ENCODE assay signal across 8 cellular contexts in the genomic region with DNA sequence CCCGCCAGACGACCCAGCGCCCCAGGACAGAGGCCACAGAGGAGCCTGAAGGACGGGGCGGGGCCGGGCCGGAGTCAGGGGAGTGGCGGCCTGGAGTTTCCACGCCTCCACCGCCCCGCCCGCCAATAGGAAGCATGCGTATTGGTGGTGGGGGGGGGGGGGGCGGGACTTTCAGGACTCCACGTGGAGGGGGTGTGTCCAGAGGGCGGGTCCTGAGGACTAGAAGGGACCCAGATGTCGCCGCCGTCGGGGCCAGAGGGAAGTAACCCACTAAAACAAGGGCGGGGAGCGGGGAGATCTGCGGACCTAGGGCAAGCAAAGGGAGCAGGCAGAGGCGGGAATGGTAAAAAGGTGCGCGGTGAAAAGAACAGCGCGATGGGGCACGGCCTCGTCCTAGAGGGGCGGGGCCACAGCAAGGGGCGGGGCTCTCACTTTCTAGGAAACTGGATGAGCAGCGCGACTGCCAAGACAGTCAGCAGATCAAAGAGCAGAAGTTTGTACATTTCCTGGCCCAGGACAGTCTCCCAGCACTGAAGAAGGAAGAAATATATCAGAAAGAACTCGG. TPM values are rescaled to one million over a fixed set of nuclear protein-coding genes. Genes with fewer than 3 reads are reported as not detected.
DNase-seq lines count a peak whose midpoint lies in the region; ATAC-seq and TF ChIP-seq lines count a peak whose summit lies in the region.

No MANE protein-coding gene starts in this region.

- peaks cover 27% of the 10 kb centered on the region for H3K4me1 ChIP-seq in psoas muscle

- peaks cover 0 to 16% (median 0%) of the 10 kb centered on the region in 3 donors for H3K27me3 ChIP-seq in psoas muscle (ENCODE audit: insufficient read depth in 3 of 3, low read length in 2 of 3)

- peak overlapping the region; percentile 46 for H3K4me3 ChIP-seq in AG09309 (ENCODE audit: control insufficient read depth, low read depth, low read length)
- peak overlapping the region; percentile 55 for H3K4me3 ChIP-seq in psoas muscle

- H3K36me3 ChIP-seq in psoas muscle (ENCODE audit: insufficient read depth in 1 of 2, low read depth in 1 of 2) = peaks cover 0 to 10% of the 10 kb centered on the region in 2 donors

- TF ChIP-seq CTCF in AG09309 (IDR thresholded peaks at IDR 0.05; ENCODE audit: control insufficient read depth, insufficient read depth, low read depth, low read length, missing control alignments) (no peak), psoas muscle (IDR thresholded peaks at IDR 0.05) (no peak)

- no peak for DNase-seq in AG09309 (ENCODE audit: low read depth)
- peak; percentile 56 for DNase-seq in SKM-1 (lab: John Stamatoyannopoulos, UW; ENCODE audit: unreplicated experiment)
- peak; percentile 86 for DNase-seq in activated naive CD4-positive, alpha-beta T cell treated with anti-CD3 and anti-CD28 coated beads, Interleukin-2, amount 50 U/mL, for 16 hours
- peak; percentile 90 for DNase-seq in cardiac septum (ENCODE audit: low spot score)
- peak; percentile 86 to 90 for DNase-seq in psoas muscle
- peak; percentile 83 for DNase-seq in ureter (ENCODE audit: low spot score)

- peak; percentile 17 for ATAC-seq in HG03159 (IDR thresholded peaks at IDR 0.05; ENCODE audit: unreplicated experiment)
- ATAC-seq in psoas muscle = peak; percentile 17 to 43 (median 40)
- no peak for ATAC-seq in HG03025 (IDR thresholded peaks at IDR 0.05; ENCODE audit: low FRiP score, unreplicated experiment)

- no peak overlapping the region for H3K27ac ChIP-seq in psoas muscle

- intact Hi-C loops in cardiac septum (cut with DNase I) (loop anchor here (5.0 kb wide), 1 partner anchor 40 kb away; a partner anchor contains a TSS), psoas muscle (cut with DNase I) (loop anchor here in 1 of 2 donors (10.0 kb wide), 1 partner anchor 232 kb away; no protein-coding TSS in a partner anchor)

- 4 to 5% (median 5%) methylated on average over 29 to 35 of the region's 35 CpGs for WGBS in psoas muscle, 3 donors

- H3K9me3 ChIP-seq in psoas muscle = no peaks in the 10 kb centered on the region

RNA-seq across cellular contexts. Expression of a gene that starts 2.8 kb away (rescaled TPM):
- total RNA-seq in cardiac septum (8.3 TPM), psoas muscle (10 to 100 TPM in 1 of 4 donors, 1 to 10 TPM in 3; 5.8 to 10.2 (median 7.0) TPM), ureter (5.8 TPM)
- 10 to 100 TPM; 11.4 to 19.6 (median 12.1) TPM for polyA plus RNA-seq in psoas muscle

RNA-seq across cellular contexts. Expression of a gene that starts 10.6 kb away (rescaled TPM):
- total RNA-seq in cardiac septum (4.3 TPM), psoas muscle (1 to 10 TPM in 1 of 4 donors, under 1 TPM in 2, not detected in 1; 0.55 to 2.5 (median 0.74) TPM), ureter (155 TPM)
- polyA plus RNA-seq in psoas muscle = under 1 TPM; 0.64 to 0.70 (median 0.70) TPM

RNA-seq across cellular contexts. Expression of a gene that starts 24.8 kb away (rescaled TPM):
- total RNA-seq in cardiac septum = 22.3 TPM
- total RNA-seq in psoas muscle = 10 to 100 TPM; 19.4 to 28.4 (median 20.4) TPM
- 10 to 100 TPM; 14.1 to 16.1 (median 16.1) TPM for polyA plus RNA-seq in psoas muscle
- 54.6 TPM for total RNA-seq in ureter

RNA-seq across cellular contexts. Expression of a gene that starts 27.1 kb away (rescaled TPM):
- total RNA-seq in cardiac septum = 24.3 TPM
- 10 to 100 TPM in 3 of 4 donors, 1 to 10 TPM in 1; 6.2 to 17.8 (median 11.4) TPM for total RNA-seq in psoas muscle
- 10 to 100 TPM in 1 of 3 donors, 1 to 10 TPM in 2; 6.3 to 11.4 (median 8.4) TPM for polyA plus RNA-seq in psoas muscle
- 175 TPM for total RNA-seq in ureter

RNA-seq across cellular contexts. Expression of a gene that starts 28.8 kb away (rescaled TPM):
- total RNA-seq in cardiac septum (22.6 TPM), psoas muscle (10 to 100 TPM; 17.4 to 44.6 (median 19.2) TPM), ureter (27.7 TPM)
- 10 to 100 TPM; 15.5 to 42.6 (median 24.5) TPM for polyA plus RNA-seq in psoas muscle

Comparison
In these comparisons a context has a peak if more than half of its experiments do, and no peak if none do; other contexts are left out.
1. RNA of a gene that starts 10.6 kb away (total RNA-seq): 155 TPM in ureter (single experiment); 4.3 TPM in cardiac septum (single experiment) and 0.55 to 2.5 TPM in psoas muscle; every median in the first group is over 10 times any median in the second.